In the genomic region with DNA sequence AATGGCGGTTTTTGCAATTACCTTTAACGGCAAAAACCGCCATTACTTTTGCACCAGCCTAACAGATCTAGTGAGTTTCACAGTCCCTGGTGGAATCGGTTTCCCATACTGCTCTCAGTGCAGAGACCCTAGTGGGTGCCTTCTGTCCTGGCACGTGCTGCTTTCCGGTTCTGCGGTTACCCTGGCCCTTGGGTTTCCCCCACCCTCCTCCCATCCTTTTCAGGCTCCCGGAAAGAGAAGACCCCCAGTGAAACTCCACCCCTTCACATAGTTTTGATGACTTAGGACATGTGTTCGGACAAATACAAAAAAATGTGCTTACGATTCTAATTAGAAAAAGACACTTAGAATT, we compare ENCODE assay signal across 8 cellular contexts. TPM values are rescaled to one million over a fixed set of nuclear protein-coding genes. Genes with fewer than 3 reads are reported as not detected.
A peak's percentile ranks its signal among the peaks of the same experiment; 100 is the strongest.
DNase-seq lines count a peak whose midpoint lies in the region; ATAC-seq and TF ChIP-seq lines count a peak whose summit lies in the region.

No MANE protein-coding gene starts in this region.

- peak overlapping the region; percentile 92 for H3K4me3 Mint-ChIP-seq in activated CD8-positive, alpha-beta T cell treated with anti-CD3 and anti-CD28 coated beads for 36 hours
- H3K4me3 Mint-ChIP-seq in osteocyte (ENCODE audit: unreplicated experiment): peak overlapping the region; percentile 75

- no peaks in the 10 kb centered on the region for H3K36me3 ChIP-seq in uterus

- no peaks in the 10 kb centered on the region for H3K9me3 Mint-ChIP-seq in activated CD8-positive, alpha-beta T cell treated with anti-CD3 and anti-CD28 coated beads for 36 hours
- no peaks in the 10 kb centered on the region for H3K9me3 Mint-ChIP-seq in osteocyte (ENCODE audit: unreplicated experiment)

- intact Hi-C loops in activated CD8-positive, alpha-beta T cell treated with anti-CD3 and anti-CD28 coated beads for 36 hours (cut with micrococcal nuclease): loop anchor here (5.0 kb wide), 1 partner anchor 84 kb away; a partner anchor contains a TSS
- intact Hi-C loops in uterus (cut with DNase I; ENCODE audit: low total_unique reads): no loop called here

- no peaks in the 10 kb centered on the region for H3K27me3 Mint-ChIP-seq in activated CD8-positive, alpha-beta T cell treated with anti-CD3 and anti-CD28 coated beads for 36 hours
- H3K27me3 Mint-ChIP-seq in osteocyte (ENCODE audit: unreplicated experiment): no peaks in the 10 kb centered on the region

- POLR2A ChIA-PET in activated CD8-positive, alpha-beta T cell treated with anti-CD3 and anti-CD28 coated beads for 36 hours (lab: Charles Lee): interaction anchor here (0.6 to 2.6 kb wide), 11 partner anchors 8 to 184 kb away, joined by 3 to 10 read pairs (median 4); a partner anchor contains a TSS

- peak overlapping the region; percentile 95 for H3K27ac ChIP-seq in C4-2B
- H3K27ac ChIP-seq in uterus: peak overlapping the region; percentile 77 to 80

- TF ChIP-seq CTCF in C4-2B (conservative IDR thresholded peaks at IDR 0.05) (no peak), epithelial cell of esophagus (IDR thresholded peaks at IDR 0.05; ENCODE audit: insufficient read depth, low read depth, low read length, missing control alignments) (no peak), osteocyte (IDR thresholded peaks at IDR 0.05) (no peak), uterus (IDR thresholded peaks at IDR 0.05) (no peak)
- no peak for TF ChIP-seq CTCF in activated CD8-positive, alpha-beta T cell treated with anti-CD3 and anti-CD28 coated beads for 36 hours (IDR thresholded peaks at IDR 0.05)

- no peaks in the 10 kb centered on the region for H3K9me3 ChIP-seq in uterus

- H3K27me3 ChIP-seq in uterus: no peaks in the 10 kb centered on the region

- DNase-seq in activated CD8-positive, alpha-beta T cell treated with anti-CD3 and anti-CD28 coated beads for 36 hours: peak; percentile 65
- no peak for DNase-seq in epithelial cell of esophagus (ENCODE audit: low read depth)
- no peak for DNase-seq in osteocyte (ENCODE audit: extremely low spot score, unreplicated experiment)
- DNase-seq in uterus: peak in 1 of 2 donors; percentile 22
- DNase-seq in HT-29 (ENCODE audit: low spot score): no peak

- ATAC-seq in GM19463 (IDR thresholded peaks at IDR 0.05; ENCODE audit: unreplicated experiment) (peak; percentile 48), HG03575 (IDR thresholded peaks at IDR 0.05; ENCODE audit: extremely low read depth, insufficient number of reproducible peaks, low FRiP score, unreplicated experiment) (peak; percentile 16)
- ATAC-seq in activated CD8-positive, alpha-beta T cell treated with anti-CD3 and anti-CD28 coated beads for 36 hours: peak; percentile 51

- H3K4me1 ChIP-seq in uterus: no peaks in the 10 kb centered on the region

- TF ChIP-seq POLR2A in uterus (IDR thresholded peaks at IDR 0.05): no peak

- H3K27ac Mint-ChIP-seq in activated CD8-positive, alpha-beta T cell treated with anti-CD3 and anti-CD28 coated beads for 36 hours: peak overlapping the region; percentile 99
- H3K27ac Mint-ChIP-seq in osteocyte (ENCODE audit: unreplicated experiment): peak overlapping the region; percentile 93

- peaks cover 5% of the 10 kb centered on the region for H3K36me3 Mint-ChIP-seq in activated CD8-positive, alpha-beta T cell treated with anti-CD3 and anti-CD28 coated beads for 36 hours (ENCODE audit: low read depth)
- H3K36me3 Mint-ChIP-seq in osteocyte (ENCODE audit: unreplicated experiment): no peaks in the 10 kb centered on the region

- H3K4me3 ChIP-seq in epithelial cell of esophagus (ENCODE audit: low read length) (peak overlapping the region; percentile 54), uterus (peak overlapping the region; percentile 12 to 26)

- CTCF ChIA-PET in activated CD8-positive, alpha-beta T cell treated with anti-CD3 and anti-CD28 coated beads for 36 hours (lab: Charles Lee): interaction anchor here (1.5 to 1.7 kb wide), 4 partner anchors 15 to 211 kb away, joined by 5 to 9 read pairs (median 7); a partner anchor contains a TSS

- peaks cover 13% of the 10 kb centered on the region for H3K4me1 Mint-ChIP-seq in activated CD8-positive, alpha-beta T cell treated with anti-CD3 and anti-CD28 coated beads for 36 hours (ENCODE audit: low read depth)
- peaks cover 5% of the 10 kb centered on the region for H3K4me1 Mint-ChIP-seq in osteocyte (ENCODE audit: unreplicated experiment)

RNA-seq across cellular contexts. Expression of a gene that starts 36.9 kb away (rescaled TPM):
- under 1 TPM; 0.54 to 0.63 TPM for total RNA-seq in activated CD8-positive, alpha-beta T cell treated with anti-CD3 and anti-CD28 coated beads for 36 hours
- total RNA-seq in osteocyte (0.51 and 1.1 TPM in 2 replicates), uterus (10 to 100 TPM in 1 of 4 donors, 1 to 10 TPM in 2, not detected in 1; 1.7 to 14.4 (median 5.1) TPM)
- 0.13 TPM in 1 of 2 replicates, not detected in the other for total RNA-seq in HT-29 (2014; rRNA removed; shearing (Covaris generic))

RNA-seq across cellular contexts. Expression of a gene that starts 41.5 kb away (rescaled TPM):
- not detected for total RNA-seq in activated CD8-positive, alpha-beta T cell treated with anti-CD3 and anti-CD28 coated beads for 36 hours
- total RNA-seq in osteocyte (not detected in 2 replicates), uterus (1 to 10 TPM in 2 of 4 donors, under 1 TPM in 1, not detected in 1; 0.27 to 5.9 (median 3.0) TPM)
- 45.9 and 52.6 TPM in 2 replicates for total RNA-seq in HT-29 (2014; rRNA removed; shearing (Covaris generic))
